Comparison of ENCODE assay signal across 8 cellular contexts in the genomic region with DNA sequence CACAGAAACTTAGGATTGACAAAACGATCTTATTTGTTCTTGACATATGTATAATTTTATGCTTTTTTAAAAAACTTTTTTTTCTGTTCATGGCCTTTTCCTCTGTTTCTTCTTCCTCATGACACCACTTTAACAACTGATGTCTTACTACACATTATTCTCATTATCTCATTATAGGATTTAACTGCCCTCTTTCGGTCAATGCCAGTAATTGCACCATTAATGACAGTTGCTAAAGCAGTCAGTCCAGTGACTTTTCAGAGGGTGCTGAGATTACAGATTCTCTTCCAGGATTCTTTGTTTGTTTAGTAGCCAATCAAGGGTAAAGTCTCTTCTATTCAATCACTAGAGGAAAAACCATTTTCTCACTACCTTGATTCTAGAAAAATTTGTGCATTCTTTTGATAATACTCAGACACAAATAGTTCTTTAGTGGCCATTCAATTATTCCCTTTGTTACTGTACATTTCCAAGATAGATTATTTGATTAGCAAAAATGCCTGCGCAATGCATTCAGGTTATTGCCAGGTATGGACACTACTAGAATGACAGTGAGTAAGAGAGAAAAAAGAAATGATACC. TPM values are rescaled to one million over a fixed set of nuclear protein-coding genes. Genes with fewer than 3 reads are reported as not detected.
A peak's percentile ranks its signal among the peaks of the same experiment; 100 is the strongest.
DNase-seq lines count a peak whose midpoint lies in the region; ATAC-seq and TF ChIP-seq lines count a peak whose summit lies in the region.

No MANE protein-coding gene starts in this region.

- no peak overlapping the region for H3K4me3 Mint-ChIP-seq in WTC11

- H3K36me3 Mint-ChIP-seq in WTC11 = peaks cover 7% of the 10 kb centered on the region

- H3K27ac Mint-ChIP-seq in WTC11 = no peak overlapping the region

- POLR2A ChIA-PET in WTC11 (lab: Charles Lee) = no interaction called here

- no peaks in the 10 kb centered on the region for H3K4me1 Mint-ChIP-seq in WTC11

- CTCF ChIA-PET in WTC11 (lab: Charles Lee) = interaction anchor here (1.0 to 3.8 kb wide), 3 partner anchors 10 to 90 kb away, joined by 3 to 36 read pairs (median 4); a partner anchor contains a TSS

- no peaks in the 10 kb centered on the region; the same call in 1 of the 2 replicates for H3K27me3 Mint-ChIP-seq in WTC11 (ENCODE audit: low read depth)

- peaks cover 15% of the 10 kb centered on the region for H3K9me3 Mint-ChIP-seq in WTC11

- TF ChIP-seq CTCF in GM12874 (IDR thresholded peaks at IDR 0.05; ENCODE audit: insufficient read depth, low read depth, low read length) (peak; percentile 46; the same call in 1 of the 2 replicates), WTC11 (IDR thresholded peaks at IDR 0.05) (peak; percentile 68)

- peak; percentile 65 to 74 for DNase-seq in AML-193 (lab: John Stamatoyannopoulos, UW)
- DNase-seq in NCI-H146 (lab: John Stamatoyannopoulos, UW) = peak; percentile 52
- no peak for DNase-seq in WTC11 (ENCODE audit: low spot score)
- DNase-seq in glomerular visceral epithelial cell (ENCODE audit: extremely low spot score) = peak; percentile 40
- DNase-seq in pulmonary artery endothelial cell (ENCODE audit: low read depth, low spot score) = peak; percentile 17
- DNase-seq in stimulated activated CD4-positive, alpha-beta T cell treated with anti-CD3 and anti-CD28 coated beads, Interleukin-4, amount 100 ng/mL, for 1 hour = no peak
- no peak for DNase-seq in activated CD8-positive, alpha-beta memory T cell treated with anti-CD3 and anti-CD28 coated beads for 24 hours

- ATAC-seq in WTC11 = peak; percentile 65

TF ChIP-seq in WTC11, 78 proteins besides CTCF, POLR2A, EP300 and RAD21:
- TF ChIP-seq, protein P1, sequence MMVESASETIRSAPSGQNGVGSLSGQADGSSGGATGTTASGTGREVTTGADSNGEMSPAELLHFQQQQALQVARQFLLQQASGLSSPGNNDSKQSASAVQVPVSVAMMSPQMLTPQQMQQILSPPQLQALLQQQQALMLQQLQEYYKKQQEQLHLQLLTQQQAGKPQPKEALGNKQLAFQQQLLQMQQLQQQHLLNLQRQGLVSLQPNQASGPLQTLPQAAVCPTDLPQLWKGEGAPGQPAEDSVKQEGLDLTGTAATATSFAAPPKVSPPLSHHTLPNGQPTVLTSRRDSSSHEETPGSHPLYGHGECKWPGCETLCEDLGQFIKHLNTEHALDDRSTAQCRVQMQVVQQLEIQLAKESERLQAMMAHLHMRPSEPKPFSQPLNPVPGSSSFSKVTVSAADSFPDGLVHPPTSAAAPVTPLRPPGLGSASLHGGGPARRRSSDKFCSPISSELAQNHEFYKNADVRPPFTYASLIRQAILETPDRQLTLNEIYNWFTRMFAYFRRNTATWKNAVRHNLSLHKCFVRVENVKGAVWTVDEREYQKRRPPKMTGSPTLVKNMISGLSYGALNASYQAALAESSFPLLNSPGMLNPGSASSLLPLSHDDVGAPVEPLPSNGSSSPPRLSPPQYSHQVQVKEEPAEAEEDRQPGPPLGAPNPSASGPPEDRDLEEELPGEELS (CRISPR knock-in tag; IDR thresholded peaks at IDR 0.05) = no peak
- TF ChIP-seq, protein P2, sequence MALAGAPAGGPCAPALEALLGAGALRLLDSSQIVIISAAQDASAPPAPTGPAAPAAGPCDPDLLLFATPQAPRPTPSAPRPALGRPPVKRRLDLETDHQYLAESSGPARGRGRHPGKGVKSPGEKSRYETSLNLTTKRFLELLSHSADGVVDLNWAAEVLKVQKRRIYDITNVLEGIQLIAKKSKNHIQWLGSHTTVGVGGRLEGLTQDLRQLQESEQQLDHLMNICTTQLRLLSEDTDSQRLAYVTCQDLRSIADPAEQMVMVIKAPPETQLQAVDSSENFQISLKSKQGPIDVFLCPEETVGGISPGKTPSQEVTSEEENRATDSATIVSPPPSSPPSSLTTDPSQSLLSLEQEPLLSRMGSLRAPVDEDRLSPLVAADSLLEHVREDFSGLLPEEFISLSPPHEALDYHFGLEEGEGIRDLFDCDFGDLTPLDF (CRISPR knock-in tag; IDR thresholded peaks at IDR 0.05) = no peak
- TF ChIP-seq ZNF232 (CRISPR knock-in tag; IDR thresholded peaks at IDR 0.05) (no peak), NR3C1 (CRISPR knock-in tag; conservative IDR thresholded peaks at IDR 0.05; ENCODE audit: low read depth) (no peak), MYBL2 (CRISPR knock-in tag; IDR thresholded peaks at IDR 0.05) (no peak), SP1 (CRISPR knock-in tag; conservative IDR thresholded peaks at IDR 0.05) (no peak), GTF2I (CRISPR knock-in tag; conservative IDR thresholded peaks at IDR 0.05) (no peak), MXD4 (CRISPR knock-in tag; IDR thresholded peaks at IDR 0.05; ENCODE audit: borderline replicate concordance) (no peak), CREM (CRISPR knock-in tag; IDR thresholded peaks at IDR 0.05) (no peak), IRF2 (CRISPR knock-in tag; IDR thresholded peaks at IDR 0.05; ENCODE audit: borderline replicate concordance, low read depth) (no peak), ATF1 (CRISPR knock-in tag; IDR thresholded peaks at IDR 0.05) (no peak), FOXK1 (CRISPR knock-in tag; IDR thresholded peaks at IDR 0.05) (no peak)
- TF ChIP-seq, protein P3, sequence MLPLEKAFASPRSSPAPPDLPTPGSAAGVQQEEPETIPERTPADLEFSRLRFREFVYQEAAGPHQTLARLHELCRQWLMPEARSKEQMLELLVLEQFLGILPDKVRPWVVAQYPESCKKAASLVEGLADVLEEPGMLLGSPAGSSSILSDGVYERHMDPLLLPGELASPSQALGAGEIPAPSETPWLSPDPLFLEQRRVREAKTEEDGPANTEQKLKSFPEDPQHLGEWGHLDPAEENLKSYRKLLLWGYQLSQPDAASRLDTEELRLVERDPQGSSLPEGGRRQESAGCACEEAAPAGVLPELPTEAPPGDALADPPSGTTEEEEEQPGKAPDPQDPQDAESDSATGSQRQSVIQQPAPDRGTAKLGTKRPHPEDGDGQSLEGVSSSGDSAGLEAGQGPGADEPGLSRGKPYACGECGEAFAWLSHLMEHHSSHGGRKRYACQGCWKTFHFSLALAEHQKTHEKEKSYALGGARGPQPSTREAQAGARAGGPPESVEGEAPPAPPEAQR (CRISPR knock-in tag; IDR thresholded peaks at IDR 0.05) = no peak
- TF ChIP-seq, protein P4, sequence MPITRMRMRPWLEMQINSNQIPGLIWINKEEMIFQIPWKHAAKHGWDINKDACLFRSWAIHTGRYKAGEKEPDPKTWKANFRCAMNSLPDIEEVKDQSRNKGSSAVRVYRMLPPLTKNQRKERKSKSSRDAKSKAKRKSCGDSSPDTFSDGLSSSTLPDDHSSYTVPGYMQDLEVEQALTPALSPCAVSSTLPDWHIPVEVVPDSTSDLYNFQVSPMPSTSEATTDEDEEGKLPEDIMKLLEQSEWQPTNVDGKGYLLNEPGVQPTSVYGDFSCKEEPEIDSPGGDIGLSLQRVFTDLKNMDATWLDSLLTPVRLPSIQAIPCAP (CRISPR knock-in tag; IDR thresholded peaks at IDR 0.05) = no peak
- TF ChIP-seq, protein P5, sequence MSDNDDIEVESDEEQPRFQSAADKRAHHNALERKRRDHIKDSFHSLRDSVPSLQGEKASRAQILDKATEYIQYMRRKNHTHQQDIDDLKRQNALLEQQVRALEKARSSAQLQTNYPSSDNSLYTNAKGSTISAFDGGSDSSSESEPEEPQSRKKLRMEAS (CRISPR knock-in tag; IDR thresholded peaks at IDR 0.05) = no peak
- TF ChIP-seq, protein P6, sequence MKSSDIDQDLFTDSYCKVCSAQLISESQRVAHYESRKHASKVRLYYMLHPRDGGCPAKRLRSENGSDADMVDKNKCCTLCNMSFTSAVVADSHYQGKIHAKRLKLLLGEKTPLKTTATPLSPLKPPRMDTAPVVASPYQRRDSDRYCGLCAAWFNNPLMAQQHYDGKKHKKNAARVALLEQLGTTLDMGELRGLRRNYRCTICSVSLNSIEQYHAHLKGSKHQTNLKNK (CRISPR knock-in tag; IDR thresholded peaks at IDR 0.05) = no peak
- TF ChIP-seq, protein P7, sequence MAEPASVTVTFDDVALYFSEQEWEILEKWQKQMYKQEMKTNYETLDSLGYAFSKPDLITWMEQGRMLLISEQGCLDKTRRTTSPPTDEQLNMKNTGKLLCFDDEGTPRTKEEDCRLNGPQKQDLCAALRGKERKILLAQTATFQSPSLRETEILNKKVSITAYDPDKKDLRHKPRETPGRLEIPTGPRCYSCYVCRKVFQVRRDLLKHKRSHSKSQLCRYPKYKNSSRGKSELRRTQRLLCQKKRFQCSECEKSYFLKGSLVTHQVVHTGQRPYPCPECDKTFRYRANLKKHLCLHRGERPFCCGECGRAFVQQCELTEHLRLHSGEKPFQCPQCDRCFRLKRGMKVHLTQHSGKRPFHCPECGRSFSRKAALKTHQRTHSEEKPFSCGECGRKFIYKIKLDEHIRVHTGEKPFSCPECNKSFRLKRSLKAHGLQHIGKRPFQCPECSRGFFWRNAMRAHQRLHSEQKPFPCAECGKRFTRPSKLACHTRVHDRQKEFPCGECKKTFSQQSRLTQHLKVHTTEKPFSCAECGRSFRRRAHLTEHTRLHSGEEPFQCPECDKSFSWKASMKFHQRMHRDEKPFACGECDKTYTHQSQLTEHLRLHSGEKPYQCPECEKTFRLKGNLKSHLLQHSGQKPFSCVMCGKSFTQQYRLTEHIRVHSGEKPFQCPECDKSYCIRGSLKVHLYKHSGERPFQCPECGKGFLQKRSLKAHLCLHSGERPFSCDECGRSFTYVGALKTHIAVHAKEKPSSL (CRISPR knock-in tag; conservative IDR thresholded peaks at IDR 0.05) = no peak

RNA-seq across cellular contexts. Expression of a gene that starts 50.1 kb away (rescaled TPM):
- total RNA-seq in WTC11 (2021) = 6.2 to 7.4 TPM (median 7.2 TPM) in 3 replicates
- total RNA-seq in pulmonary artery endothelial cell = 7.9 and 10.0 TPM in 2 replicates

Comparison
In these comparisons a context has a peak if more than half of its experiments do, and no peak if none do; other contexts are left out.
1. DNase-seq: peak in AML-193 (2 of 2), NCI-H146 (single experiment), glomerular visceral epithelial cell (single experiment) and pulmonary artery endothelial cell (single experiment); none in WTC11 (single experiment), stimulated activated CD4-positive, alpha-beta T cell treated with anti-CD3 and anti-CD28 coated beads, Interleukin-4, amount 100 ng/mL, for 1 hour (single experiment) and activated CD8-positive, alpha-beta memory T cell treated with anti-CD3 and anti-CD28 coated beads for 24 hours (single experiment).